In the genomic region with DNA sequence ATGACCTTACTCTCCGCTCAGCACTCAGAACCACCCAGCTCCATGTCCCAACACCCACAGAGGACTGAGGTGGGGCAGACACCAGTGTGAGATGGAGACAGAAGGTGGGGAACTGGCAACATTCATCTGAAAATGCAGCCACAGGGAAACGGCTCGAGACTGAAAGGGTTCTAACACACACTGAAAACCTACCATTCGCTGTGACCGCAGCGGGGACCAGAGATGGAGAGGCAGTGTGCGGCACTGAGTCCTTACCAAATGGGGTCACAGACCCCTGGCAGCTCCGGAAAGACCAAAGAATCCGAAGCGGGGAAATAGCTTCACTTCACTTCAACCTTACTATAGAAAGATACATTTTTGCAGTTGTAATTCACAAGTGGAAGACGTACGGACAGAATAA, we compare ENCODE assay signal across 17 cellular contexts. TPM values are rescaled to one million over a fixed set of nuclear protein-coding genes. Genes with fewer than 3 reads are reported as not detected.
DNase-seq lines count a peak whose midpoint lies in the region; ATAC-seq, FAIRE-seq and TF ChIP-seq lines count a peak whose summit lies in the region.
"Had no signal": no experiment of that assay in that cellular context is flagged by ENCODE, and none has a peak within 500 bp of the region (broad histone marks: within the 10 kb centered on the region; RNA-seq: fewer than 3 reads in every experiment).

No MANE protein-coding gene starts in this region.

- no TSS peak for BruUV-seq in HCT116 (replicated peaks; lab: Mats Ljungman, UMichigan)

- peak overlapping the region; percentile 10; the same call in 1 of the 2 replicates for H3K27ac ChIP-seq in HCT116 (ENCODE audit: low read depth, low read length)
- peak overlapping the region; percentile 64 to 71 for H3K27ac ChIP-seq in left lung
- H3K27ac ChIP-seq in stomach = peak overlapping the region in 4 of 5 donors; percentile 75 to 90 (median 80)
- H3K27ac ChIP-seq: WERI-Rb-1 had no signal

- H3K27me3 ChIP-seq in HCT116 (ENCODE audit: insufficient read depth, low read length) = no peaks in the 10 kb centered on the region
- no peaks in the 10 kb centered on the region for H3K27me3 ChIP-seq in left lung
- H3K27me3 ChIP-seq in stomach = no peaks in the 10 kb centered on the region

- H3K36me3 ChIP-seq in HCT116 (ENCODE audit: control insufficient read depth in 1 of 2, insufficient read depth in 2 of 2, low read length in 2 of 2) = peaks cover 0 to 1% of the 10 kb centered on the region in 2 experiments; a peak in 1 of 4 replicates
- peaks cover 0 to 14% of the 10 kb centered on the region in 2 donors for H3K36me3 ChIP-seq in left lung
- H3K36me3 ChIP-seq in stomach = peaks cover 0 to 4% (median under 1%) of the 10 kb centered on the region in 4 donors

- H3K4me3 ChIP-seq in HCT116 (replicated peaks in 1 of 2; ENCODE audit: low read depth in 1 of 2, low read length in 2 of 2) (no peak overlapping the region), left lung (no peak overlapping the region), stomach (no peak overlapping the region)

- TF ChIP-seq EP300 in stomach (IDR thresholded peaks at IDR 0.05) = no peak

- peaks cover 16 to 26% of the 10 kb centered on the region in 2 experiments for H3K4me1 ChIP-seq in HCT116 (ENCODE audit: control insufficient read depth in 1 of 2, insufficient read depth in 2 of 2, low read length in 2 of 2)
- peaks cover 11 to 25% of the 10 kb centered on the region in 2 donors for H3K4me1 ChIP-seq in left lung
- H3K4me1 ChIP-seq in stomach = peaks cover 29 to 85% (median 50%) of the 10 kb centered on the region in 4 donors

- H3K79me2 ChIP-seq in HCT116 (ENCODE audit: insufficient read depth, low read length) = peaks cover 15% of the 10 kb centered on the region

- H3K36me3 Mint-ChIP-seq in central memory CD8-positive, alpha-beta T cell (ENCODE audit: insufficient read depth) = peaks cover 11% of the 10 kb centered on the region

- H3K4me2 ChIP-seq in HCT116 (ENCODE audit: low read length) = peak overlapping the region; percentile 48

- H3K9me3 ChIP-seq in HCT116 (ENCODE audit: control insufficient read depth in 1 of 2, insufficient read depth in 1 of 2, low read depth in 1 of 2, low read length in 2 of 2) = no peaks in the 10 kb centered on the region
- H3K9me3 ChIP-seq in left lung = no peaks in the 10 kb centered on the region
- no peaks in the 10 kb centered on the region for H3K9me3 ChIP-seq in stomach

- RAD21 ChIA-PET in HCT116 (lab: Charles Lee; ENCODE audit: low non-redundant PET in 1 of 2, low total read pairs in 2 of 2, uncharacterized antibody in 2 of 2, unreplicated experiment in 2 of 2) = interaction anchor here in 1 of 2 experiments (0.6 kb wide), 1 partner anchor 20 kb away, joined by 3 read pairs; no protein-coding TSS in a partner anchor

- H3K9ac ChIP-seq in HCT116 (ENCODE audit: low read length) = no peak overlapping the region; the same call in 1 of the 2 replicates

- no peak for FAIRE-seq in urothelium cell line (lab: Jason Lieb, UNC)
- FAIRE-seq: GM19239 had no signal

- CTCF ChIA-PET in HCT116 (lab: Charles Lee) = interaction anchor here (1.0 to 2.3 kb wide), 3 partner anchors 13 to 34 kb away, joined by 3 to 7 read pairs (median 4); no protein-coding TSS in a partner anchor

- no peak overlapping the region for H3K4me3 Mint-ChIP-seq in central memory CD8-positive, alpha-beta T cell
- H3K4me3 Mint-ChIP-seq: immature natural killer cell had no signal

- no peaks in the 10 kb centered on the region for H3K27me3 Mint-ChIP-seq in central memory CD8-positive, alpha-beta T cell

- TF ChIP-seq RAD21 in HCT116 (IDR thresholded peaks at IDR 0.05; ENCODE audit: low read depth) = no peak

- no peak for TF ChIP-seq CTCF in HCT116 (IDR thresholded peaks at IDR 0.05 in 2 of 3, conservative IDR thresholded peaks at IDR 0.05 in 1 of 3; ENCODE audit: borderline replicate concordance in 1 of 3, insufficient read depth in 1 of 3, low read depth in 2 of 3, low read length in 2 of 3)
- TF ChIP-seq CTCF in left lung (IDR thresholded peaks at IDR 0.05) = no peak
- no peak for TF ChIP-seq CTCF in stomach (IDR thresholded peaks at IDR 0.05)

- 71 to 97% (median 95%) methylated on average over 12 of the region's 12 CpGs for WGBS in stomach, 5 donors

- POLR2A ChIA-PET in HCT116 (lab: Charles Lee) = interaction anchor here (1.0 to 1.2 kb wide), 3 partner anchors 13 to 34 kb away, joined by 4 to 5 read pairs (median 5); partner anchors contain the start of gene TRMT61A

- intact Hi-C loops in HCT116 (cut with micrococcal nuclease) = no loop called here
- intact Hi-C loops in left lung (cut with DNase I) = no loop called here
- intact Hi-C loops in stomach (cut with DNase I; ENCODE audit: low total_unique reads) = no loop called here

- no peak for ATAC-seq in HCT116
- ATAC-seq in central memory CD8-positive, alpha-beta T cell (replicated peaks; ENCODE audit: extremely low read depth, poor library complexity, severe bottlenecking) = no peak
- no peak for ATAC-seq in left lung
- no peak for ATAC-seq in HG02763 (IDR thresholded peaks at IDR 0.05; ENCODE audit: unreplicated experiment)

- H3K9me3 Mint-ChIP-seq in central memory CD8-positive, alpha-beta T cell = no peaks in the 10 kb centered on the region
- H3K9me3 Mint-ChIP-seq: immature natural killer cell had no signal

- H3K4me1 Mint-ChIP-seq in central memory CD8-positive, alpha-beta T cell = peaks cover 16% of the 10 kb centered on the region

- H3K27ac Mint-ChIP-seq in central memory CD8-positive, alpha-beta T cell (ENCODE audit: low read depth) = peak overlapping the region; percentile 41

- no peak overlapping the region for H2AFZ ChIP-seq in HCT116 (ENCODE audit: low read depth, low read length, poor library complexity, severe bottlenecking)

- H4K20me1 ChIP-seq in HCT116 (ENCODE audit: insufficient read depth) = no peaks in the 10 kb centered on the region; the same call in 1 of the 2 replicates

- DNase-seq in HCT116 (ENCODE audit: low read depth, low spot score) (no peak), left lung (peak in 1 of 2 donors; percentile 34), stomach (no peak), NCI-H82 treated with DMSO at 0.1 percent for 48 hours (lab: John Stamatoyannopoulos, UW; ENCODE audit: unreplicated experiment) (no peak), NCI-H2171 (lab: John Stamatoyannopoulos, UW) (no peak), urothelium cell line (ENCODE audit: low spot score) (no peak)
- DNase-seq in central memory CD8-positive, alpha-beta T cell (ENCODE audit: low spot score in 2 of 2) = no peak
- DNase-seq: activated gamma-delta T cell; Calu3; effector CD8-positive, alpha-beta T cell; foreskin melanocyte; immature natural killer cell; NCI-H146; OCI-M1; WERI-Rb-1 had no signal

- TF ChIP-seq POLR2A in HCT116 (IDR thresholded peaks at IDR 0.05; ENCODE audit: borderline replicate concordance, extremely low read depth, insufficient read depth, insufficient read length) (no peak), stomach (IDR thresholded peaks at IDR 0.05) (no peak)

- H3K9me2 ChIP-seq in HCT116 (ENCODE audit: insufficient read depth) = no peaks in the 10 kb centered on the region

TF ChIP-seq in HCT116, 20 proteins besides CTCF, POLR2A, EP300 and RAD21 (continues in another document):
- TF ChIP-seq ZNF274 (IDR thresholded peaks at IDR 0.05; ENCODE audit: low read depth, low read length) (no peak), FOSL1 (IDR thresholded peaks at IDR 0.05; ENCODE audit: low read depth) (no peak), MAX (IDR thresholded peaks at IDR 0.05) (no peak), REST (IDR thresholded peaks at IDR 0.05; ENCODE audit: low read depth) (no peak)

RNA-seq across cellular contexts. Expression of gene BAG5, which starts 9.6 kb away (rescaled TPM):
- total RNA-seq in HCT116 (2021; ENCODE audit: unreplicated experiment) = 27.0 TPM
- polyA plus RNA-seq in HCT116 (2012) = 8.0 and 10.5 TPM in 2 replicates
- total RNA-seq in left lung = 10 to 100 TPM; 22.7 to 26.3 TPM
- total RNA-seq in stomach = 100 to 1,000 TPM in 1 of 5 donors, 10 to 100 TPM in 3, 1 to 10 TPM in 1; 4.3 to 207 (median 24.3) TPM
- 10 to 100 TPM in 2 of 3 donors, 1 to 10 TPM in 1; 7.5 to 11.6 (median 10.8) TPM for polyA plus RNA-seq in stomach

RNA-seq across cellular contexts. Expression of gene COA8, which starts 9.9 kb away (rescaled TPM):
- total RNA-seq in HCT116 (2021; ENCODE audit: unreplicated experiment) (29.4 TPM), left lung (10 to 100 TPM; 35.1 to 35.6 TPM), stomach (10 to 100 TPM in 3 of 5 donors, 1 to 10 TPM in 2; 6.4 to 21.4 (median 14.9) TPM)
- 15.6 and 18.0 TPM in 2 replicates for polyA plus RNA-seq in HCT116 (2012)
- polyA plus RNA-seq in stomach = 10 to 100 TPM; 42.8 to 96.5 (median 48.4) TPM

RNA-seq across cellular contexts. Expression of gene TRMT61A, which starts 23.8 kb away (rescaled TPM):
- 14.9 TPM for total RNA-seq in HCT116 (2021; ENCODE audit: unreplicated experiment)
- polyA plus RNA-seq in HCT116 (2012) = 8.4 and 8.5 TPM in 2 replicates
- 10 to 100 TPM in 1 of 2 donors, 1 to 10 TPM in 1; 8.6 to 12.6 TPM for total RNA-seq in left lung
- 10 to 100 TPM in 4 of 5 donors, 1 to 10 TPM in 1; 5.5 to 39.7 (median 18.5) TPM for total RNA-seq in stomach
- 10 to 100 TPM in 2 of 3 donors, 1 to 10 TPM in 1; 9.0 to 16.9 (median 14.8) TPM for polyA plus RNA-seq in stomach

RNA-seq across cellular contexts. Expression of gene CKB, which starts 30.2 kb away (rescaled TPM):
- 605 TPM for total RNA-seq in HCT116 (2021; ENCODE audit: unreplicated experiment)
- 804 and 838 TPM in 2 replicates for polyA plus RNA-seq in HCT116 (2012)
- total RNA-seq in left lung = 100 to 1,000 TPM; 129 to 272 TPM
- 1,000 to 10,000 TPM in 1 of 5 donors, 100 to 1,000 TPM in 4; 216 to 1,146 (median 643) TPM for total RNA-seq in stomach
- polyA plus RNA-seq in stomach = 1,000 to 10,000 TPM in 1 of 3 donors, 100 to 1,000 TPM in 2; 778 to 1,091 (median 976) TPM

Comparison
In these comparisons a context has a peak if more than half of its experiments do, and no peak if none do; other contexts are left out.
1. H3K27ac ChIP-seq: peak in every context shown above with its lines; median percentile 80 in stomach; 68 in left lung; 10 in HCT116.